In the genomic region with DNA sequence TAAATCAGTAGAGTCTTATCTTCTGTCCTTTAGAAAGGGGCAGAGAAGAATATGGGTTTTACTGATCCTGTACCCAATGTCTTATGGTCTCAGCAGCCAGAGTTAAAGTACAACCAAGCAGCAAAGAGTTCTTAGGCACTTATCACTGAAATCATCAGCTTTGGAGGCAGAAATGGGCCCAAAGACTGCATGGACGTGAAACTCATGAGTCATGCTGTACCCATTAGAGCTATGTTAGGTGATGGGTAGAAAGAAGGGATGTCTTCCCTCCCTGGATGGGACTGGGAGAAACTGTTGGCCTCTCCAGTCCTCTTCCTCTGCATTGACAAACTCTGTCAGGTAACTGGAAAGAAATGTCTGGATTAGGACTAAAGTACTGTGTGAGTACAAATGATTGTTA, we compare ENCODE assay signal across 13 cellular contexts.
"Had no signal": no experiment of that assay in that cellular context is flagged by ENCODE, and none has a peak within 500 bp of the region (broad histone marks: within the 10 kb centered on the region; RNA-seq: fewer than 3 reads in every experiment).

No MANE protein-coding gene starts in this region.

- H3K79me2 ChIP-seq: parathyroid adenoma had no signal

- DNase-seq: activated gamma-delta T cell, naive B cell had no signal

- H3K4me1 Mint-ChIP-seq: naive B cell had no signal

- FAIRE-seq: small intestine had no signal

- H3K9me3 ChIP-seq: tibial artery, uterus had no signal

- H3K4me1 ChIP-seq: parathyroid adenoma, tibial artery, uterus had no signal

- H3K27me3 ChIP-seq: brain microvascular endothelial cell, tibial artery, uterus had no signal

- H3K36me3 ChIP-seq: brain microvascular endothelial cell, tibial artery, uterus had no signal

- H3K9me3 Mint-ChIP-seq: activated CD4-positive, alpha-beta memory T cell treated with anti-CD3 and anti-CD28 coated beads for 36 hours; activated T-cell treated with anti-CD3 and anti-CD28 coated beads, Interleukin-2, amount 50 U/mL, for 4 hours; effector memory CD8-positive, alpha-beta T cell; stimulated activated effector memory CD8-positive, alpha-beta T cell treated with anti-CD3 and anti-CD28 coated beads, Interleukin-12 subunit alpha, Interleukin-12 subunit beta, amount 100 ng/mL, for 72 hours had no signal

- H3K27me3 Mint-ChIP-seq: activated CD4-positive, alpha-beta memory T cell treated with anti-CD3 and anti-CD28 coated beads for 36 hours had no signal

- H3K4me3 ChIP-seq: lung, tibial artery, uterus had no signal

- H3K4me3 Mint-ChIP-seq: activated CD4-positive, alpha-beta memory T cell treated with anti-CD3 and anti-CD28 coated beads for 36 hours; activated naive CD8-positive, alpha-beta T cell; activated T-cell treated with anti-CD3 and anti-CD28 coated beads, Interleukin-2, amount 50 U/mL, for 4 hours; effector memory CD8-positive, alpha-beta T cell; naive B cell; stimulated activated effector memory CD8-positive, alpha-beta T cell treated with anti-CD3 and anti-CD28 coated beads, Interleukin-12 subunit alpha, Interleukin-12 subunit beta, amount 100 ng/mL, for 72 hours had no signal

- H3K27ac Mint-ChIP-seq: activated CD4-positive, alpha-beta memory T cell treated with anti-CD3 and anti-CD28 coated beads for 36 hours; activated naive CD8-positive, alpha-beta T cell; effector memory CD8-positive, alpha-beta T cell; naive B cell; stimulated activated effector memory CD8-positive, alpha-beta T cell treated with anti-CD3 and anti-CD28 coated beads, Interleukin-12 subunit alpha, Interleukin-12 subunit beta, amount 100 ng/mL, for 72 hours had no signal

- H3K36me3 Mint-ChIP-seq: activated CD4-positive, alpha-beta memory T cell treated with anti-CD3 and anti-CD28 coated beads for 36 hours; activated naive CD8-positive, alpha-beta T cell; naive B cell; stimulated activated effector memory CD8-positive, alpha-beta T cell treated with anti-CD3 and anti-CD28 coated beads, Interleukin-12 subunit alpha, Interleukin-12 subunit beta, amount 100 ng/mL, for 72 hours had no signal

- H3K9ac ChIP-seq: parathyroid adenoma had no signal

- H2AFZ ChIP-seq: parathyroid adenoma had no signal

- H3K27ac ChIP-seq: brain microvascular endothelial cell, parathyroid adenoma, tibial artery, uterus had no signal
